ENCODE assay signal across 25 cellular contexts in genomic region chr22:19574247-19574646, GRCh38. TPM values are rescaled to one million over a fixed set of nuclear protein-coding genes. Genes with fewer than 3 reads are reported as not detected.
"Had no signal": no experiment of that assay in that cellular context is flagged by ENCODE, and none has a peak within 500 bp of the region (broad histone marks: within the 10 kb centered on the region; RNA-seq: fewer than 3 reads in every experiment).

No MANE protein-coding gene starts in this region.

- H3K4me1 ChIP-seq: neural progenitor cell, right lobe of liver, testis, transverse colon, uterus had no signal

- H3K27ac ChIP-seq: left ventricle myocardium inferior, neural progenitor cell, ovary, right atrium auricular region, right lobe of liver, testis, thyroid gland, transverse colon, upper lobe of left lung, uterus had no signal

- H3K9ac ChIP-seq: neural progenitor cell had no signal

- H2AFZ ChIP-seq: neural progenitor cell had no signal

- H3K36me3 ChIP-seq: heart left ventricle, left ventricle myocardium inferior, neural progenitor cell, ovary, right atrium auricular region, right lobe of liver, thyroid gland, transverse colon, upper lobe of left lung, uterus had no signal

- H3K27ac Mint-ChIP-seq: nephron; progenitor cell of endocrine pancreas; stimulated activated naive B cell treated with anti-CD40 and anti-IgM and Interleukin-4, amounts not matched to agents 10 μg/mL and 1 μg/mL and 100 μg/mL, for 72 hours; stimulated activated naive CD8-positive, alpha-beta T cell treated with anti-CD3 and anti-CD28 coated beads, Interleukin-15, amount 100 ng/mL, for 72 hours had no signal

- H3K27me3 Mint-ChIP-seq: naive thymus-derived CD8-positive, alpha-beta T cell; stimulated activated naive CD8-positive, alpha-beta T cell treated with anti-CD3 and anti-CD28 coated beads, Interleukin-15, amount 100 ng/mL, for 72 hours had no signal

- H3K36me3 Mint-ChIP-seq: immature natural killer cell; naive thymus-derived CD8-positive, alpha-beta T cell; neural progenitor cell; stimulated activated naive B cell treated with anti-CD40 and anti-IgM and Interleukin-4, amounts not matched to agents 10 μg/mL and 1 μg/mL and 100 μg/mL, for 72 hours had no signal

- H3K9me3 Mint-ChIP-seq: immature natural killer cell; naive thymus-derived CD8-positive, alpha-beta T cell; nephron; neural progenitor cell; stimulated activated naive B cell treated with anti-CD40 and anti-IgM and Interleukin-4, amounts not matched to agents 10 μg/mL and 1 μg/mL and 100 μg/mL, for 72 hours; stimulated activated naive CD8-positive, alpha-beta T cell treated with anti-CD3 and anti-CD28 coated beads, Interleukin-15, amount 100 ng/mL, for 72 hours had no signal

- DNase-seq: heart left ventricle; hypothalamus; immature natural killer cell; left ventricle myocardium inferior; naive thymus-derived CD8-positive, alpha-beta T cell; ovary; right lobe of liver; stimulated activated CD4-positive, alpha-beta T cell treated with anti-CD3 and anti-CD28 coated beads, Interleukin-1b, Interleukin-23, amount 100 ng/mL, for 48 hours; stimulated activated CD4-positive, alpha-beta T cell treated with anti-CD3 and anti-CD28 coated beads, Interleukin-2, amount 100 ng/mL, for 48 hours; stimulated activated CD4-positive, alpha-beta T cell treated with anti-CD3 and anti-CD28 coated beads, Interleukin-4, amount 100 ng/mL, for 4 hours; stimulated activated CD8-positive, alpha-beta memory T cell treated with anti-CD3 and anti-CD28 coated beads, Interleukin-4, amount 100 ng/mL, for 48 hours; stimulated activated naive B cell treated with anti-CD40 and anti-IgM and Interleukin-4, amounts not matched to agents 10 μg/mL and 1 μg/mL and 100 μg/mL, for 72 hours; stimulated activated naive CD8-positive, alpha-beta T cell treated with anti-CD3 and anti-CD28 coated beads, Interleukin-15, amount 100 ng/mL, for 72 hours; testis; thyroid gland; transverse colon; upper lobe of left lung; uterus had no signal

- H3K9me3 ChIP-seq: heart left ventricle, left ventricle myocardium inferior, ovary, right atrium auricular region, right lobe of liver, testis, thyroid gland, transverse colon, upper lobe of left lung, uterus had no signal

- H3K4me3 Mint-ChIP-seq: immature natural killer cell; naive thymus-derived CD8-positive, alpha-beta T cell; nephron; neural progenitor cell; stimulated activated naive B cell treated with anti-CD40 and anti-IgM and Interleukin-4, amounts not matched to agents 10 μg/mL and 1 μg/mL and 100 μg/mL, for 72 hours; stimulated activated naive CD8-positive, alpha-beta T cell treated with anti-CD3 and anti-CD28 coated beads, Interleukin-15, amount 100 ng/mL, for 72 hours had no signal

- H3K27me3 ChIP-seq: neural progenitor cell, ovary, right atrium auricular region, right lobe of liver, testis, thyroid gland, upper lobe of left lung, uterus had no signal

- H3K4me3 ChIP-seq: heart left ventricle, left ventricle myocardium inferior, lung, neural progenitor cell, ovary, right atrium auricular region, right lobe of liver, smooth muscle cell, testis, thyroid gland, transverse colon, upper lobe of left lung, uterus had no signal

- FAIRE-seq: islet of Langerhans had no signal

- H3K4me2 ChIP-seq: neural progenitor cell, smooth muscle cell had no signal

RNA-seq across cellular contexts. Expression of gene CLDN5, which starts 50.0 kb away (rescaled TPM):
- total RNA-seq: naive thymus-derived CD8-positive, alpha-beta T cell; progenitor cell of endocrine pancreas; smooth muscle cell had no signal
